ENCODE assay signal across 19 cellular contexts in genomic region chr21:41686664-41687063, GRCh38.
"Had no signal": no experiment of that assay in that cellular context is flagged by ENCODE, and none has a peak within 500 bp of the region (broad histone marks: within the 10 kb centered on the region; RNA-seq: fewer than 3 reads in every experiment).

No MANE protein-coding gene starts in this region.

- H3K4me3 ChIP-seq: heart left ventricle, right atrium auricular region, spleen, stomach, thoracic aorta, transverse colon had no signal

- H3K27ac Mint-ChIP-seq: naive thymus-derived CD4-positive, alpha-beta T cell; nephron progenitor cell had no signal

- H3K9me3 ChIP-seq: neutrophil, right atrium auricular region, stomach, thoracic aorta, transverse colon had no signal

- H3K36me3 ChIP-seq: heart left ventricle, neutrophil, right atrium auricular region, spleen, stomach, thoracic aorta, transverse colon had no signal

- H3K4me3 Mint-ChIP-seq: naive thymus-derived CD4-positive, alpha-beta T cell; nephron progenitor cell had no signal

- H3K4me1 ChIP-seq: spleen had no signal

- DNase-seq: effector memory CD4-positive, alpha-beta T cell; heart left ventricle; hippocampal formation; kidney glomerular epithelial cell; mammary epithelial cell; naive thymus-derived CD4-positive, alpha-beta T cell; nephron progenitor cell; spleen; stimulated activated CD4-positive, alpha-beta T cell treated with anti-CD3 and anti-CD28 coated beads, Interleukin-15, amount 100 ng/mL, for 24 hours; stimulated activated CD4-positive, alpha-beta T cell treated with anti-CD3 and anti-CD28 coated beads, Interleukin-1b, Interleukin-23, amount 100 ng/mL, for 48 hours; stimulated activated naive CD4-positive, alpha-beta T cell; stomach; substantia nigra; transverse colon had no signal

- H3K4me1 Mint-ChIP-seq: naive thymus-derived CD4-positive, alpha-beta T cell had no signal

- ATAC-seq: esophagus mucosa; heart left ventricle; left lobe of liver; naive thymus-derived CD4-positive, alpha-beta T cell had no signal

- H3K27ac ChIP-seq: heart left ventricle, neutrophil, right atrium auricular region, spleen, thoracic aorta, transverse colon had no signal

- H3K27me3 ChIP-seq: right atrium auricular region had no signal

- H3K36me3 Mint-ChIP-seq: naive thymus-derived CD4-positive, alpha-beta T cell had no signal
